26 cellular contexts compared by ENCODE assay signal in the genomic region with DNA sequence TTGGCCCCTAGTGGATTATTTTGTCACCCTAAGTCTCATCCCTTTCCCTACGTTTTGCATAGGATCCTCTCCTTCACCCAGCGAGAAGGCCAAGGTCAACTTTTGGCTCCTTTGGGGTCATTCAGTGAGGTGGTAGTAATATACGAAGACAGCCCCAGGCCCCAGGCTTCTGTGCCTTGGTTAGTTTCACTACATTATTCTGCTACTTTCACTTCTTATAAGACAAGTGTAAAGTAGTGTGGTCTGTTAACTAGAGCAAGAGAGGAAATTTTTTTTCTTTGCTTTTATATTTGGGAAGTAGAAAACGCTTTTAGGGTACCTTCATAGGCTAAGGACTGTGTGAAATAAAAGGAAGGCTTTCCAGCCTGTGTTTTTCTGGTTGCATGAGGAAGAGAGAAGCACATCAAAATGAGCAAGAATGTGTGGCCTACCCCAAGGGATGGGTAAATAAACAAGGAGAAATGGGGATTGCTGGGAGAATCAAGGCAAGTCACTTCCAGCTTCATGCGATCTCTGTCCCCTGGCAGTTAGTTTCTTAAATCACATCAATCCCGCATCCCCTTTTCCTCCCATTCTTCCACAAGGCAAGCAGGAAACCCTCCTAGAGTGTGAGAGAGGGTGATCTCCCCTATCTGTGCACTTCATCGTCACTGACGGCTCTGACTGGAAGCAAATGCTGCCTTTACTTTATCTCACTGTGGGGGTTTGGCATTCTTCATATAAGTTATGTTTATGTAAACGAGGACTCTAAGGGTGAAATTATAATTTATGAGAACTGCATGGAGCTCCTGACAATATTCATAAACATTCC.
DNase-seq lines count a peak whose midpoint lies in the region; ATAC-seq and TF ChIP-seq lines count a peak whose summit lies in the region.
"Had no signal": no experiment of that assay in that cellular context is flagged by ENCODE, and none has a peak within 500 bp of the region (broad histone marks: within the 10 kb centered on the region; RNA-seq: fewer than 3 reads in every experiment).

No MANE protein-coding gene starts in this region.

- DNase-seq in NCI-H82 (lab: John Stamatoyannopoulos, UW) (peak; percentile 12), NCI-H82 treated with DMSO at 0.1 percent for 48 hours (lab: John Stamatoyannopoulos, UW; ENCODE audit: unreplicated experiment) (no peak), fibroblast of lung (ENCODE audit: low read depth in 2 of 2) (peak in 1 of 2 donors; percentile 24), mammary epithelial cell (no peak), H7 (no peak)
- no peak for DNase-seq in activated CD8-positive, alpha-beta memory T cell treated with anti-CD3 and anti-CD28 coated beads, Interleukin-2, amount 50 U/mL, for 4 hours
- DNase-seq: activated CD4-positive, alpha-beta T cell treated with anti-CD3 and anti-CD28 coated beads, Interleukin-2, amount 10 ng/mL, durations not matched to agents 24 days and 14 days; activated naive CD4-positive, alpha-beta T cell; activated T-cell treated with anti-CD3 and anti-CD28 coated beads, Interleukin-2, amount 50 U/mL, for 4 hours; CD4-positive, alpha-beta T cell; cerebellar nuclear complex; left cardiac atrium; naive thymus-derived CD8-positive, alpha-beta T cell; NCI-H2029; NCI-H524 treated with DMSO at 0.1 percent for 48 hours; pancreas; right cardiac atrium; SHP77; stimulated activated naive CD4-positive, alpha-beta T cell had no signal

- no peak overlapping the region for H3K4me3 ChIP-seq in fibroblast of lung (replicated peaks in 1 of 4; ENCODE audit: control extremely low read depth in 1 of 4, insufficient read depth in 1 of 4, low read depth in 3 of 4, low read length in 4 of 4)
- H3K4me3 ChIP-seq in mammary epithelial cell (replicated peaks in 1 of 3; ENCODE audit: insufficient read depth in 1 of 3, low read depth in 2 of 3, low read length in 3 of 3): no peak overlapping the region
- H3K4me3 ChIP-seq in H7 (ENCODE audit: insufficient read depth, low read depth, low read length): no peak overlapping the region
- H3K4me3 ChIP-seq: HAP-1, K562, pancreas had no signal

- H3K4me2 ChIP-seq in fibroblast of lung (ENCODE audit: extremely low read depth, insufficient read depth, low read length) (no peak overlapping the region), mammary epithelial cell (ENCODE audit: insufficient read depth, low read depth, low read length) (no peak overlapping the region)

- peak overlapping the region in 2 of 3 experiments; percentile 5 to 67 for H3K27ac Mint-ChIP-seq in nephron
- H3K27ac Mint-ChIP-seq: activated CD4-positive, alpha-beta T cell treated with anti-CD3 and anti-CD28 coated beads, Interleukin-2, amount 10 ng/mL, durations not matched to agents 24 days and 14 days; CD4-positive, alpha-beta T cell; naive thymus-derived CD8-positive, alpha-beta T cell had no signal

- TF ChIP-seq CTCF in fibroblast of lung (conservative IDR thresholded peaks at IDR 0.05 in 1 of 2, IDR thresholded peaks at IDR 0.05 in 1 of 2; ENCODE audit: low read depth in 1 of 2, low read length in 2 of 2) (no peak), nephron (IDR thresholded peaks at IDR 0.05; ENCODE audit: unreplicated experiment in 3 of 3) (no peak), mammary epithelial cell (conservative IDR thresholded peaks at IDR 0.05 in 1 of 2, IDR thresholded peaks at IDR 0.05 in 1 of 2; ENCODE audit: extremely low read depth in 1 of 2, insufficient read depth in 1 of 2, low read depth in 1 of 2, low read length in 2 of 2) (no peak)

- H3K4me1 Mint-ChIP-seq in nephron: peaks cover 8% of the 10 kb centered on the region
- H3K4me1 Mint-ChIP-seq: activated CD4-positive, alpha-beta T cell treated with anti-CD3 and anti-CD28 coated beads, Interleukin-2, amount 10 ng/mL, durations not matched to agents 24 days and 14 days; naive thymus-derived CD8-positive, alpha-beta T cell had no signal

- in situ Hi-C loops in mammary epithelial cell (cut with MboI; ENCODE audit: low sequenced_read_pairs in 2 of 2): no loop called here

- H2AFZ ChIP-seq in fibroblast of lung (ENCODE audit: low read length) (peak overlapping the region; percentile 81), mammary epithelial cell (ENCODE audit: low read depth, low read length) (no peak overlapping the region)

- no peaks in the 10 kb centered on the region for H3K27me3 ChIP-seq in fibroblast of lung (ENCODE audit: control insufficient read depth, insufficient read depth, low read length)
- no peaks in the 10 kb centered on the region for H3K27me3 ChIP-seq in mammary epithelial cell (ENCODE audit: insufficient read depth, low read length)
- H3K27me3 ChIP-seq in H7 (ENCODE audit: control insufficient read depth, insufficient read depth, low read length): no peaks in the 10 kb centered on the region
- H3K27me3 ChIP-seq: pancreas had no signal

- no peaks in the 10 kb centered on the region for H3K9me3 Mint-ChIP-seq in nephron
- H3K9me3 Mint-ChIP-seq: activated CD4-positive, alpha-beta T cell treated with anti-CD3 and anti-CD28 coated beads, Interleukin-2, amount 10 ng/mL, durations not matched to agents 24 days and 14 days; CD4-positive, alpha-beta T cell had no signal

- H3K79me2 ChIP-seq in fibroblast of lung (ENCODE audit: control insufficient read depth, insufficient read depth, low read length): no peaks in the 10 kb centered on the region
- no peaks in the 10 kb centered on the region for H3K79me2 ChIP-seq in mammary epithelial cell (ENCODE audit: insufficient read depth, low read length)

- intact Hi-C loops in mammary epithelial cell (cut with micrococcal nuclease): no loop called here

- ATAC-seq in GM19035 (IDR thresholded peaks at IDR 0.05; ENCODE audit: unreplicated experiment): no peak
- ATAC-seq: activated T-cell treated with anti-CD3 and anti-CD28 coated beads, Interleukin-2, amount 50 U/mL, for 4 hours; K562; left cardiac atrium; naive thymus-derived CD8-positive, alpha-beta T cell; Panc1; pancreas; right cardiac atrium had no signal

- H3K9me3 ChIP-seq in fibroblast of lung (ENCODE audit: control insufficient read depth, insufficient read depth, low read depth, low read length) (no peaks in the 10 kb centered on the region), mammary epithelial cell (replicated peaks; ENCODE audit: insufficient read depth, low read length) (no peaks in the 10 kb centered on the region)
- H3K9me3 ChIP-seq: HAP-1, pancreas had no signal

- H3K4me1 ChIP-seq in fibroblast of lung (ENCODE audit: control insufficient read depth, extremely low read depth, insufficient read depth, low read length): no peaks in the 10 kb centered on the region
- H3K4me1 ChIP-seq in mammary epithelial cell (ENCODE audit: insufficient read depth, low read length): no peaks in the 10 kb centered on the region
- H3K4me1 ChIP-seq: HAP-1, pancreas had no signal

- H3K36me3 ChIP-seq in fibroblast of lung (ENCODE audit: control insufficient read depth, insufficient read depth, low read length) (no peaks in the 10 kb centered on the region), mammary epithelial cell (ENCODE audit: insufficient read depth, low read length) (no peaks in the 10 kb centered on the region), H7 (replicated peaks; ENCODE audit: control insufficient read depth, insufficient read depth, low read length) (no peaks in the 10 kb centered on the region)
- H3K36me3 ChIP-seq: HAP-1, pancreas had no signal

- dilution Hi-C loops in mammary epithelial cell (cut with HindIII; ENCODE audit: low sequenced_read_pairs): no loop called here

- no peaks in the 10 kb centered on the region for H3K27me3 Mint-ChIP-seq in nephron (ENCODE audit: low read depth)
- H3K27me3 Mint-ChIP-seq: activated CD4-positive, alpha-beta T cell treated with anti-CD3 and anti-CD28 coated beads, Interleukin-2, amount 10 ng/mL, durations not matched to agents 24 days and 14 days; CD4-positive, alpha-beta T cell had no signal

- H4K20me1 ChIP-seq in fibroblast of lung (ENCODE audit: control insufficient read depth, extremely low read depth, insufficient read depth, low read length) (no peaks in the 10 kb centered on the region), mammary epithelial cell (ENCODE audit: insufficient read depth, low read length) (no peaks in the 10 kb centered on the region)

- BruUV-seq in mammary epithelial cell (replicated peaks; lab: Mats Ljungman, UMichigan): no TSS peak

- no peak overlapping the region for H3K9ac ChIP-seq in fibroblast of lung (ENCODE audit: insufficient read depth, low read length)
- no peak overlapping the region for H3K9ac ChIP-seq in mammary epithelial cell (ENCODE audit: insufficient read depth, low read length)

- H3K36me3 Mint-ChIP-seq in nephron (ENCODE audit: low read depth): no peaks in the 10 kb centered on the region
- H3K36me3 Mint-ChIP-seq: naive thymus-derived CD8-positive, alpha-beta T cell had no signal

- no peak overlapping the region for H3K27ac ChIP-seq in fibroblast of lung (ENCODE audit: insufficient read depth, low read length)
- H3K27ac ChIP-seq in mammary epithelial cell (ENCODE audit: insufficient read depth, low read depth, low read length): no peak overlapping the region
- H3K27ac ChIP-seq: 22Rv1, pancreas, VCaP had no signal

- no peak overlapping the region for H3K4me3 Mint-ChIP-seq in nephron
- H3K4me3 Mint-ChIP-seq: activated CD4-positive, alpha-beta T cell treated with anti-CD3 and anti-CD28 coated beads, Interleukin-2, amount 10 ng/mL, durations not matched to agents 24 days and 14 days; activated T-cell treated with anti-CD3 and anti-CD28 coated beads, Interleukin-2, amount 50 U/mL, for 4 hours; CD4-positive, alpha-beta T cell; naive thymus-derived CD8-positive, alpha-beta T cell had no signal

- CTCF ChIA-PET in mammary epithelial cell (lab: Charles Lee; ENCODE audit: low non-redundant PET): no interaction called here

- WGBS in mammary epithelial cell (ENCODE audit: low coverage, missing lambda C conversion rate): 95% methylated on average over 9 of the region's 9 CpGs
